1 cellular context compared by ENCODE assay signal in the genomic region with DNA sequence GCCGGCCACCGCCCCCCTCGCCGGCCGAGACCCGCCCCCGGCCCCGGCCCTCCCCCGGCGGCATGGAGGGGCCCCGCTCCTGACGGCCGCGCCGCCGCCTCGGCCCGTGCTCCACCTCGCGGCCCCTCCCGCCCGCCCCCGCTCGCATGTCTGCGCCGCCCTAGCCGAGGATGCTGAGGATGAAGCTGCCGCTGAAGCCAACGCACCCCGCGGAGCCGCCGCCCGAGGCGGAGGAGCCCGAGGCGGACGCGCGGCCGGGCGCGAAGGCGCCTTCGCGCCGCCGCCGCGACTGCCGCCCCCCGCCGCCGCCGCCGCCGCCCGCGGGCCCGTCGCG.
TF ChIP-seq lines count a peak whose summit lies in the region.

No MANE protein-coding gene starts in this region.

TF ChIP-seq in HepG2, 621 proteins besides CTCF, POLR2A, EP300 and RAD21 (continued from another document):
- TF ChIP-seq, protein P1, sequence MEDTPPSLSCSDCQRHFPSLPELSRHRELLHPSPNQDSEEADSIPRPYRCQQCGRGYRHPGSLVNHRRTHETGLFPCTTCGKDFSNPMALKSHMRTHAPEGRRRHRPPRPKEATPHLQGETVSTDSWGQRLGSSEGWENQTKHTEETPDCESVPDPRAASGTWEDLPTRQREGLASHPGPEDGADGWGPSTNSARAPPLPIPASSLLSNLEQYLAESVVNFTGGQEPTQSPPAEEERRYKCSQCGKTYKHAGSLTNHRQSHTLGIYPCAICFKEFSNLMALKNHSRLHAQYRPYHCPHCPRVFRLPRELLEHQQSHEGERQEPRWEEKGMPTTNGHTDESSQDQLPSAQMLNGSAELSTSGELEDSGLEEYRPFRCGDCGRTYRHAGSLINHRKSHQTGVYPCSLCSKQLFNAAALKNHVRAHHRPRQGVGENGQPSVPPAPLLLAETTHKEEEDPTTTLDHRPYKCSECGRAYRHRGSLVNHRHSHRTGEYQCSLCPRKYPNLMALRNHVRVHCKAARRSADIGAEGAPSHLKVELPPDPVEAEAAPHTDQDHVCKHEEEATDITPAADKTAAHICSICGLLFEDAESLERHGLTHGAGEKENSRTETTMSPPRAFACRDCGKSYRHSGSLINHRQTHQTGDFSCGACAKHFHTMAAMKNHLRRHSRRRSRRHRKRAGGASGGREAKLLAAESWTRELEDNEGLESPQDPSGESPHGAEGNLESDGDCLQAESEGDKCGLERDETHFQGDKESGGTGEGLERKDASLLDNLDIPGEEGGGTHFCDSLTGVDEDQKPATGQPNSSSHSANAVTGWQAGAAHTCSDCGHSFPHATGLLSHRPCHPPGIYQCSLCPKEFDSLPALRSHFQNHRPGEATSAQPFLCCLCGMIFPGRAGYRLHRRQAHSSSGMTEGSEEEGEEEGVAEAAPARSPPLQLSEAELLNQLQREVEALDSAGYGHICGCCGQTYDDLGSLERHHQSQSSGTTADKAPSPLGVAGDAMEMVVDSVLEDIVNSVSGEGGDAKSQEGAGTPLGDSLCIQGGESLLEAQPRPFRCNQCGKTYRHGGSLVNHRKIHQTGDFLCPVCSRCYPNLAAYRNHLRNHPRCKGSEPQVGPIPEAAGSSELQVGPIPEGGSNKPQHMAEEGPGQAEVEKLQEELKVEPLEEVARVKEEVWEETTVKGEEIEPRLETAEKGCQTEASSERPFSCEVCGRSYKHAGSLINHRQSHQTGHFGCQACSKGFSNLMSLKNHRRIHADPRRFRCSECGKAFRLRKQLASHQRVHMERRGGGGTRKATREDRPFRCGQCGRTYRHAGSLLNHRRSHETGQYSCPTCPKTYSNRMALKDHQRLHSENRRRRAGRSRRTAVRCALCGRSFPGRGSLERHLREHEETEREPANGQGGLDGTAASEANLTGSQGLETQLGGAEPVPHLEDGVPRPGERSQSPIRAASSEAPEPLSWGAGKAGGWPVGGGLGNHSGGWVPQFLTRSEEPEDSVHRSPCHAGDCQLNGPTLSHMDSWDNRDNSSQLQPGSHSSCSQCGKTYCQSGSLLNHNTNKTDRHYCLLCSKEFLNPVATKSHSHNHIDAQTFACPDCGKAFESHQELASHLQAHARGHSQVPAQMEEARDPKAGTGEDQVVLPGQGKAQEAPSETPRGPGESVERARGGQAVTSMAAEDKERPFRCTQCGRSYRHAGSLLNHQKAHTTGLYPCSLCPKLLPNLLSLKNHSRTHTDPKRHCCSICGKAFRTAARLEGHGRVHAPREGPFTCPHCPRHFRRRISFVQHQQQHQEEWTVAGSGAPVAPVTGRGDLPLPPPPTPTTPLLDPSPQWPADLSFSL (CRISPR knock-in tag; IDR thresholded peaks at IDR 0.05): no peak
- TF ChIP-seq ZNF563 (CRISPR knock-in tag; IDR thresholded peaks at IDR 0.05) (no peak), ZFYVE20 (CRISPR knock-in tag; IDR thresholded peaks at IDR 0.05; ENCODE audit: borderline replicate concordance, low read depth) (no peak), HDAC1 (CRISPR knock-in tag; IDR thresholded peaks at IDR 0.05) (no peak), ARID2 (CRISPR knock-in tag; IDR thresholded peaks at IDR 0.05; ENCODE audit: borderline replicate concordance) (no peak), SETDB1 (CRISPR knock-in tag; IDR thresholded peaks at IDR 0.05; ENCODE audit: borderline replicate concordance) (no peak), GABPA (IDR thresholded peaks at IDR 0.05; ENCODE audit: low read depth, low read length) (no peak), GABPA (CRISPR knock-in tag; IDR thresholded peaks at IDR 0.05; ENCODE audit: low read depth) (no peak), ZNF558 (CRISPR knock-in tag; IDR thresholded peaks at IDR 0.05; ENCODE audit: borderline replicate concordance) (no peak)
- TF ChIP-seq, protein P2, sequence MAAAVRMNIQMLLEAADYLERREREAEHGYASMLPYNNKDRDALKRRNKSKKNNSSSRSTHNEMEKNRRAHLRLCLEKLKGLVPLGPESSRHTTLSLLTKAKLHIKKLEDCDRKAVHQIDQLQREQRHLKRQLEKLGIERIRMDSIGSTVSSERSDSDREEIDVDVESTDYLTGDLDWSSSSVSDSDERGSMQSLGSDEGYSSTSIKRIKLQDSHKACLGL (CRISPR knock-in tag; IDR thresholded peaks at IDR 0.05): no peak
